21 cellular contexts compared by ENCODE assay signal in genomic region chr17:9309216-9309615, GRCh38.
"Had no signal": no experiment of that assay in that cellular context is flagged by ENCODE, and none has a peak within 500 bp of the region (broad histone marks: within the 10 kb centered on the region; RNA-seq: fewer than 3 reads in every experiment).

No MANE protein-coding gene starts in this region.

- H3K27me3 Mint-ChIP-seq: activated CD4-positive, alpha-beta memory T cell treated with anti-CD3 and anti-CD28 coated beads, Interleukin-2, amount 10 ng/mL, durations not matched to agents 7 days and 5 days; activated CD8-positive, alpha-beta memory T cell treated with anti-CD3 and anti-CD28 coated beads, Interleukin-2, amount 10 ng/mL, durations not matched to agents 7 days and 5 days; activated naive CD8-positive, alpha-beta T cell treated with anti-CD3 and anti-CD28 coated beads, Interleukin-2, amount 10 ng/mL, durations not matched to agents 7 days and 5 days; memory B cell; naive thymus-derived CD4-positive, alpha-beta T cell; stimulated activated naive CD8-positive, alpha-beta T cell treated with anti-CD3 and anti-CD28 coated beads, Interleukin-15, amount 100 ng/mL, for 72 hours had no signal

- H3K9me3 ChIP-seq: neutrophil, pancreas, right lobe of liver, suprapubic skin, upper lobe of left lung had no signal

- H3K4me1 ChIP-seq: pancreas, right lobe of liver, suprapubic skin, upper lobe of left lung had no signal

- H3K36me3 ChIP-seq: neutrophil, pancreas, right lobe of liver, upper lobe of left lung had no signal

- H3K4me3 Mint-ChIP-seq: activated CD4-positive, alpha-beta memory T cell treated with anti-CD3 and anti-CD28 coated beads, Interleukin-2, amount 10 ng/mL, durations not matched to agents 7 days and 5 days; activated CD8-positive, alpha-beta memory T cell treated with anti-CD3 and anti-CD28 coated beads, Interleukin-2, amount 10 ng/mL, durations not matched to agents 7 days and 5 days; activated naive CD8-positive, alpha-beta T cell treated with anti-CD3 and anti-CD28 coated beads, Interleukin-2, amount 10 ng/mL, durations not matched to agents 7 days and 5 days; immature natural killer cell; memory B cell; naive thymus-derived CD4-positive, alpha-beta T cell; stimulated activated naive CD8-positive, alpha-beta T cell treated with anti-CD3 and anti-CD28 coated beads, Interleukin-15, amount 100 ng/mL, for 72 hours had no signal

- H3K4me3 ChIP-seq: coronary artery, pancreas, right lobe of liver, suprapubic skin, upper lobe of left lung had no signal

- H3K9me3 Mint-ChIP-seq: activated CD4-positive, alpha-beta memory T cell treated with anti-CD3 and anti-CD28 coated beads, Interleukin-2, amount 10 ng/mL, durations not matched to agents 7 days and 5 days; activated naive CD8-positive, alpha-beta T cell treated with anti-CD3 and anti-CD28 coated beads, Interleukin-2, amount 10 ng/mL, durations not matched to agents 7 days and 5 days; immature natural killer cell; memory B cell; naive thymus-derived CD4-positive, alpha-beta T cell; stimulated activated naive CD8-positive, alpha-beta T cell treated with anti-CD3 and anti-CD28 coated beads, Interleukin-15, amount 100 ng/mL, for 72 hours had no signal

- H3K27me3 ChIP-seq: neutrophil, pancreas, right lobe of liver, suprapubic skin, upper lobe of left lung had no signal

- H3K27ac Mint-ChIP-seq: activated CD4-positive, alpha-beta memory T cell treated with anti-CD3 and anti-CD28 coated beads, Interleukin-2, amount 10 ng/mL, durations not matched to agents 7 days and 5 days; activated CD8-positive, alpha-beta memory T cell treated with anti-CD3 and anti-CD28 coated beads, Interleukin-2, amount 10 ng/mL, durations not matched to agents 7 days and 5 days; activated naive CD8-positive, alpha-beta T cell treated with anti-CD3 and anti-CD28 coated beads, Interleukin-2, amount 10 ng/mL, durations not matched to agents 7 days and 5 days; immature natural killer cell; memory B cell; naive thymus-derived CD4-positive, alpha-beta T cell; stimulated activated naive CD8-positive, alpha-beta T cell treated with anti-CD3 and anti-CD28 coated beads, Interleukin-15, amount 100 ng/mL, for 72 hours had no signal

- H3K27ac ChIP-seq: coronary artery, neutrophil, pancreas, right lobe of liver, suprapubic skin, upper lobe of left lung, VCaP had no signal

- H3K4me1 Mint-ChIP-seq: activated CD4-positive, alpha-beta memory T cell treated with anti-CD3 and anti-CD28 coated beads, Interleukin-2, amount 10 ng/mL, durations not matched to agents 7 days and 5 days; activated CD8-positive, alpha-beta memory T cell treated with anti-CD3 and anti-CD28 coated beads, Interleukin-2, amount 10 ng/mL, durations not matched to agents 7 days and 5 days; activated naive CD8-positive, alpha-beta T cell treated with anti-CD3 and anti-CD28 coated beads, Interleukin-2, amount 10 ng/mL, durations not matched to agents 7 days and 5 days; immature natural killer cell; memory B cell; stimulated activated naive CD8-positive, alpha-beta T cell treated with anti-CD3 and anti-CD28 coated beads, Interleukin-15, amount 100 ng/mL, for 72 hours had no signal

- H3K36me3 Mint-ChIP-seq: activated CD8-positive, alpha-beta memory T cell treated with anti-CD3 and anti-CD28 coated beads, Interleukin-2, amount 10 ng/mL, durations not matched to agents 7 days and 5 days; activated naive CD8-positive, alpha-beta T cell treated with anti-CD3 and anti-CD28 coated beads, Interleukin-2, amount 10 ng/mL, durations not matched to agents 7 days and 5 days had no signal

- DNase-seq: activated CD4-positive, alpha-beta memory T cell treated with anti-CD3 and anti-CD28 coated beads, Interleukin-2, amount 10 ng/mL, durations not matched to agents 7 days and 5 days; activated CD4-positive, alpha-beta T cell treated with anti-CD3 and anti-CD28 coated beads for 48 hours; activated CD8-positive, alpha-beta memory T cell treated with anti-CD3 and anti-CD28 coated beads, Interleukin-2, amount 10 ng/mL, durations not matched to agents 7 days and 5 days; activated naive CD4-positive, alpha-beta T cell treated with Interleukin-2 at 50 U/mL for 16 hours; activated naive CD8-positive, alpha-beta T cell treated with anti-CD3 and anti-CD28 coated beads, Interleukin-2, amount 10 ng/mL, durations not matched to agents 7 days and 5 days; aorta; erythroblast; immature natural killer cell; naive thymus-derived CD4-positive, alpha-beta T cell; pancreas; right lobe of liver; small intestine; stimulated activated CD4-positive, alpha-beta T cell treated with anti-CD3 and anti-CD28 coated beads, Interleukin-4, amount 100 ng/mL, for 1 hour; stimulated activated naive CD8-positive, alpha-beta T cell treated with anti-CD3 and anti-CD28 coated beads, Interleukin-15, amount 100 ng/mL, for 72 hours; T-helper 2 cell; upper lobe of left lung had no signal
